8 cellular contexts compared by ENCODE assay signal in genomic region chr15:72272997-72273352, GRCh38. TPM values are rescaled to one million over a fixed set of nuclear protein-coding genes. Genes with fewer than 3 reads are reported as not detected.
DNase-seq lines count a peak whose midpoint lies in the region; ATAC-seq and TF ChIP-seq lines count a peak whose summit lies in the region.

No MANE protein-coding gene starts in this region.

- no CpG with 5 or more reads among the region's 10 CpGs for WGBS in neuronal stem cell (ENCODE audit: extremely low coverage in 2 of 2, insufficient read length in 2 of 2, insufficient replicate concordance in 1 of 2), 2 donors

- TF ChIP-seq CTCF in MM.1S (IDR thresholded peaks at IDR 0.05; ENCODE audit: low read length), result no peak

- H3K18ac ChIP-seq in neuronal stem cell (ENCODE audit: low read length), result no peak overlapping the region

- H2BK12ac ChIP-seq in neuronal stem cell (ENCODE audit: low read length), result no peak overlapping the region

- H3K14ac ChIP-seq in neuronal stem cell (ENCODE audit: low read length), result no peak overlapping the region

- H3K4me1 Mint-ChIP-seq in effector memory CD8-positive, alpha-beta T cell (ENCODE audit: low read depth in 2 of 2), result peaks cover 25 to 34% of the 10 kb centered on the region in 2 donors

- peak overlapping the region; percentile 93 to 94 for H3K27ac Mint-ChIP-seq in effector memory CD8-positive, alpha-beta T cell

- no peaks in the 10 kb centered on the region for H4K20me1 ChIP-seq in MM.1S (ENCODE audit: insufficient read depth, low read length)

- H3K79me2 ChIP-seq in MM.1S (ENCODE audit: low read length), result peaks cover 24% of the 10 kb centered on the region

- no peaks in the 10 kb centered on the region for H3K79me1 ChIP-seq in neuronal stem cell (ENCODE audit: low read depth, low read length)

- H3K9ac ChIP-seq in MM.1S (ENCODE audit: low read length) (peak overlapping the region; percentile 38; the same call in 1 of the 2 replicates), neuronal stem cell (ENCODE audit: low read depth, low read length, poor library complexity) (no peak overlapping the region)

- H3K4me3 Mint-ChIP-seq in effector memory CD8-positive, alpha-beta T cell, result peak overlapping the region; percentile 82 to 84

- peak overlapping the region; percentile 56 for H3K4me2 ChIP-seq in MM.1S (ENCODE audit: low read depth, low read length)
- peak overlapping the region; percentile 49 for H3K4me2 ChIP-seq in neuronal stem cell (ENCODE audit: insufficient read depth, low read length, poor library complexity, severe bottlenecking)

- peak overlapping the region; percentile 64 for H2AFZ ChIP-seq in MM.1S (ENCODE audit: low read length)
- H2AFZ ChIP-seq in neuronal stem cell (ENCODE audit: low read length), result peak overlapping the region; percentile 87

- H3K27me3 Mint-ChIP-seq in effector memory CD8-positive, alpha-beta T cell, result no peaks in the 10 kb centered on the region

- no peak overlapping the region for H4K8ac ChIP-seq in neuronal stem cell (ENCODE audit: low read depth, low read length)

- no peak overlapping the region for H2BK120ac ChIP-seq in neuronal stem cell (ENCODE audit: low read depth, low read length)

- no peak overlapping the region for H2BK5ac ChIP-seq in neuronal stem cell (ENCODE audit: low read length)

- no peak overlapping the region for H4K91ac ChIP-seq in neuronal stem cell (ENCODE audit: low read depth, low read length, poor library complexity)

- peaks cover 9% of the 10 kb centered on the region for H3K36me3 Mint-ChIP-seq in effector memory CD8-positive, alpha-beta T cell (ENCODE audit: insufficient read depth)

- no peak overlapping the region for H3K4ac ChIP-seq in neuronal stem cell (ENCODE audit: low read length)

- DNase-seq in COLO829 (ENCODE audit: low spot score), result peak; percentile 3
- no peak for DNase-seq in MM.1S
- DNase-seq in effector memory CD8-positive, alpha-beta T cell, result no peak
- no peak for DNase-seq in neuronal stem cell (ENCODE audit: low spot score)
- DNase-seq in hippocampal formation (lab: John Stamatoyannopoulos, UW), result no peak
- DNase-seq in GOT3 (lab: John Stamatoyannopoulos, UW), result no peak
- DNase-seq in putamen (ENCODE audit: low spot score), result no peak
- no peak for DNase-seq in stimulated activated CD4-positive, alpha-beta T cell treated with anti-CD3 and anti-CD28 coated beads, Interleukin-2, amount 100 ng/mL, for 48 hours

- peak overlapping the region; percentile 53 for H3K4me3 ChIP-seq in MM.1S (ENCODE audit: low read length)
- peak overlapping the region; percentile 84 to 98 for H3K4me3 ChIP-seq in neuronal stem cell (ENCODE audit: low read length in 2 of 2)

- H3K36me3 ChIP-seq in MM.1S (replicated peaks; ENCODE audit: insufficient read depth, low read length) (0 out of 2 replicates have a peak, but pooled peaks cover 2% of the 10 kb centered on the region), neuronal stem cell (replicated peaks in 1 of 2; ENCODE audit: control insufficient read depth in 2 of 2, insufficient read depth in 2 of 2, low read length in 2 of 2) (peaks cover 2 to 29% of the 10 kb centered on the region in 2 donors)

- peak overlapping the region; percentile 83 for H3K23ac ChIP-seq in neuronal stem cell (ENCODE audit: low read depth, low read length, poor library complexity)

- no peak overlapping the region for H2BK15ac ChIP-seq in neuronal stem cell (ENCODE audit: low read length)

- peaks cover 4% of the 10 kb centered on the region; the same call in 1 of the 2 replicates for H3F3A ChIP-seq in MM.1S (ENCODE audit: insufficient read depth, low read length)

- no peak overlapping the region for H2AK5ac ChIP-seq in neuronal stem cell (ENCODE audit: low read depth, low read length)

- H3K9me3 Mint-ChIP-seq in effector memory CD8-positive, alpha-beta T cell, result no peaks in the 10 kb centered on the region

- H3K9me2 ChIP-seq in MM.1S (replicated peaks; ENCODE audit: insufficient read depth, low read length), result no peaks in the 10 kb centered on the region

- no peaks in the 10 kb centered on the region for H3K27me3 ChIP-seq in MM.1S (replicated peaks; ENCODE audit: insufficient read depth, low read length)
- no peaks in the 10 kb centered on the region for H3K27me3 ChIP-seq in neuronal stem cell (ENCODE audit: control insufficient read depth in 3 of 3, insufficient read depth in 3 of 3, low read depth in 1 of 3, low read length in 3 of 3)

- H3K9me3 ChIP-seq in MM.1S (replicated peaks; ENCODE audit: insufficient read depth, low read length) (no peaks in the 10 kb centered on the region), neuronal stem cell (replicated peaks in 1 of 2; ENCODE audit: control insufficient read depth in 2 of 2, insufficient read depth in 1 of 2, low read depth in 1 of 2, low read length in 2 of 2) (no peaks in the 10 kb centered on the region)

- peak overlapping the region; percentile 13; the same call in 1 of the 2 replicates for H3K27ac ChIP-seq in MM.1S (ENCODE audit: low read length)
- H3K27ac ChIP-seq in neuronal stem cell (replicated peaks; ENCODE audit: low read length), result no peak overlapping the region

- peak; percentile 1 for ATAC-seq in effector memory CD8-positive, alpha-beta T cell (replicated peaks)

- H3K4me1 ChIP-seq in MM.1S (ENCODE audit: low read length), result peaks cover 15% of the 10 kb centered on the region; the same call in 1 of the 2 replicates
- H3K4me1 ChIP-seq in neuronal stem cell (ENCODE audit: control insufficient read depth in 2 of 2, insufficient read depth in 1 of 2, low read depth in 1 of 2, low read length in 2 of 2), result peaks cover 2 to 5% of the 10 kb centered on the region in 2 donors

RNA-seq across cellular contexts. Expression of gene PARP6, which starts 0.6 kb away (rescaled TPM):
- 38.0 TPM for polyA plus RNA-seq in neuronal stem cell (2013, experiment 1 of 2)
- 39.5 TPM for polyA plus RNA-seq in neuronal stem cell (2013, experiment 2 of 2)

RNA-seq across cellular contexts. Expression of gene PKM, which starts 42.0 kb away (rescaled TPM):
- 356 TPM for polyA plus RNA-seq in neuronal stem cell (2013, experiment 1 of 2)
- polyA plus RNA-seq in neuronal stem cell (2013, experiment 2 of 2), result 349 TPM

RNA-seq across cellular contexts. Expression of gene CELF6, which starts 47.0 kb away (rescaled TPM):
- polyA plus RNA-seq in neuronal stem cell (2013, experiment 1 of 2), result 0.38 TPM
- polyA plus RNA-seq in neuronal stem cell (2013, experiment 2 of 2), result 0.21 TPM
